ENCODE assay signal across 24 cellular contexts in genomic region chr3:30786360-30786759, GRCh38.
"Had no signal": no experiment of that assay in that cellular context is flagged by ENCODE, and none has a peak within 500 bp of the region (broad histone marks: within the 10 kb centered on the region; RNA-seq: fewer than 3 reads in every experiment).

No MANE protein-coding gene starts in this region.

- DNase-seq: nephron progenitor cell; nucleus accumbens; pancreas; psoas muscle; right cardiac atrium; right lobe of liver; sigmoid colon; small intestine; stimulated activated CD4-positive, alpha-beta T cell treated with anti-CD3 and anti-CD28 coated beads, Interleukin-15, amount 100 ng/mL, for 24 hours; stimulated activated CD4-positive, alpha-beta T cell treated with anti-CD3 and anti-CD28 coated beads, Interleukin-2, amount 100 ng/mL, for 24 hours; stimulated activated CD4-positive, alpha-beta T cell treated with anti-CD3 and anti-CD28 coated beads, Interleukin-2, amount 100 ng/mL, for 48 hours; stimulated activated CD4-positive, alpha-beta T cell treated with anti-CD3 and anti-CD28 coated beads, Interleukin-4, amount 100 ng/mL, for 24 hours; stimulated activated naive B cell treated with anti-CD40 and anti-IgM and Interleukin-4, amounts not matched to agents 10 μg/mL and 1 μg/mL and 100 μg/mL, for 72 hours; stimulated activated naive CD4-positive, alpha-beta T cell treated with Interleukin-2 at 50 U/mL for 16 hours; stomach; thyroid gland; trophoblast cell; upper lobe of left lung had no signal

- H3K36me3 ChIP-seq: neutrophil, pancreas, right lobe of liver, sigmoid colon, stomach, thoracic aorta, thyroid gland, tibial nerve, upper lobe of left lung, vagina had no signal

- ATAC-seq: natural killer cell treated with Interleukin-12 subunit alpha and Interleukin-12 subunit beta and Interleukin-15 and Interleukin-18, amount 100 ng/mL, for 72 hours; pancreas; psoas muscle; right cardiac atrium; right lobe of liver; stimulated activated effector memory CD8-positive, alpha-beta T cell treated with anti-CD3 and anti-CD28 coated beads, Interleukin-12 subunit alpha, Interleukin-12 subunit beta, amount 100 ng/mL, for 72 hours; stimulated activated naive B cell treated with anti-CD40 and anti-IgM and Interleukin-4, amounts not matched to agents 10 μg/mL and 1 μg/mL and 100 μg/mL, for 72 hours had no signal

- H3K4me1 ChIP-seq: pancreas, psoas muscle, right lobe of liver, sigmoid colon, stomach, thyroid gland, tibial nerve, upper lobe of left lung, vagina had no signal

- H3K4me3 ChIP-seq: pancreas, psoas muscle, right lobe of liver, sigmoid colon, stomach, thoracic aorta, thyroid gland, tibial nerve, upper lobe of left lung, vagina had no signal

- H3K27me3 ChIP-seq: neutrophil, pancreas, right lobe of liver, sigmoid colon, stomach, thyroid gland, tibial nerve, upper lobe of left lung, vagina had no signal

- H3K27ac ChIP-seq: neutrophil, pancreas, psoas muscle, right lobe of liver, sigmoid colon, stomach, thoracic aorta, thyroid gland, tibial nerve, upper lobe of left lung, vagina had no signal
